ENCODE assay signal across 19 cellular contexts in genomic region chr5:113989913-113990305, GRCh38.
"Had no signal": no experiment of that assay in that cellular context is flagged by ENCODE, and none has a peak within 500 bp of the region (broad histone marks: within the 10 kb centered on the region; RNA-seq: fewer than 3 reads in every experiment).

No MANE protein-coding gene starts in this region.

- H3K36me3 ChIP-seq: ascending aorta, heart left ventricle, ovary, thyroid gland, uterus had no signal

- FAIRE-seq: frontal cortex, islet of Langerhans had no signal

- H3K36me3 Mint-ChIP-seq: activated CD8-positive, alpha-beta memory T cell treated with anti-CD3 and anti-CD28 coated beads, Interleukin-2, amount 10 ng/mL, durations not matched to agents 7 days and 5 days; activated naive CD4-positive, alpha-beta T cell treated with anti-CD3 and anti-CD28 coated beads, Interleukin-2, amount 10 ng/mL, durations not matched to agents 7 days and 5 days; stimulated activated naive B cell treated with anti-CD40 and anti-IgM and Interleukin-4, amounts not matched to agents 10 μg/mL and 1 μg/mL and 100 μg/mL, for 72 hours had no signal

- H3K4me1 Mint-ChIP-seq: activated CD8-positive, alpha-beta memory T cell treated with anti-CD3 and anti-CD28 coated beads, Interleukin-2, amount 10 ng/mL, durations not matched to agents 7 days and 5 days; activated naive CD4-positive, alpha-beta T cell treated with anti-CD3 and anti-CD28 coated beads, Interleukin-2, amount 10 ng/mL, durations not matched to agents 7 days and 5 days; neural crest cell; stimulated activated naive B cell treated with anti-CD40 and anti-IgM and Interleukin-4, amounts not matched to agents 10 μg/mL and 1 μg/mL and 100 μg/mL, for 72 hours had no signal

- H3K9me3 ChIP-seq: ascending aorta, ovary, thyroid gland, uterus had no signal

- H3K27ac Mint-ChIP-seq: activated CD8-positive, alpha-beta memory T cell treated with anti-CD3 and anti-CD28 coated beads, Interleukin-2, amount 10 ng/mL, durations not matched to agents 7 days and 5 days; activated naive CD4-positive, alpha-beta T cell treated with anti-CD3 and anti-CD28 coated beads, Interleukin-2, amount 10 ng/mL, durations not matched to agents 7 days and 5 days; effector memory CD8-positive, alpha-beta T cell; stimulated activated naive B cell treated with anti-CD40 and anti-IgM and Interleukin-4, amounts not matched to agents 10 μg/mL and 1 μg/mL and 100 μg/mL, for 72 hours had no signal

- H3K4me3 ChIP-seq: ascending aorta, heart left ventricle, lung, ovary, thyroid gland, uterus had no signal

- ATAC-seq: activated CD8-positive, alpha-beta memory T cell treated with anti-CD3 and anti-CD28 coated beads, Interleukin-2, amount 10 ng/mL, durations not matched to agents 7 days and 5 days; effector memory CD8-positive, alpha-beta T cell; heart left ventricle; stimulated activated naive B cell treated with anti-CD40 and anti-IgM and Interleukin-4, amounts not matched to agents 10 μg/mL and 1 μg/mL and 100 μg/mL, for 72 hours had no signal

- H3K4me1 ChIP-seq: ascending aorta, heart left ventricle, thyroid gland, uterus had no signal

- H3K4me3 Mint-ChIP-seq: activated CD8-positive, alpha-beta memory T cell treated with anti-CD3 and anti-CD28 coated beads, Interleukin-2, amount 10 ng/mL, durations not matched to agents 7 days and 5 days; activated naive CD4-positive, alpha-beta T cell treated with anti-CD3 and anti-CD28 coated beads, Interleukin-2, amount 10 ng/mL, durations not matched to agents 7 days and 5 days; effector memory CD8-positive, alpha-beta T cell; neural crest cell; stimulated activated naive B cell treated with anti-CD40 and anti-IgM and Interleukin-4, amounts not matched to agents 10 μg/mL and 1 μg/mL and 100 μg/mL, for 72 hours had no signal

- H3K27me3 Mint-ChIP-seq: activated CD8-positive, alpha-beta memory T cell treated with anti-CD3 and anti-CD28 coated beads, Interleukin-2, amount 10 ng/mL, durations not matched to agents 7 days and 5 days; activated naive CD4-positive, alpha-beta T cell treated with anti-CD3 and anti-CD28 coated beads, Interleukin-2, amount 10 ng/mL, durations not matched to agents 7 days and 5 days; effector memory CD8-positive, alpha-beta T cell; stimulated activated naive B cell treated with anti-CD40 and anti-IgM and Interleukin-4, amounts not matched to agents 10 μg/mL and 1 μg/mL and 100 μg/mL, for 72 hours had no signal

- DNase-seq: activated CD4-positive, alpha-beta T cell treated with anti-CD3 and anti-CD28 coated beads for 1 hour; activated CD4-positive, alpha-beta T cell treated with anti-CD3 and anti-CD28 coated beads, Interleukin-2, amount 50 U/mL, for 4 hours; activated CD8-positive, alpha-beta memory T cell treated with anti-CD3 and anti-CD28 coated beads, Interleukin-2, amount 10 ng/mL, durations not matched to agents 7 days and 5 days; activated naive CD4-positive, alpha-beta T cell treated with anti-CD3 and anti-CD28 coated beads, Interleukin-2, amount 10 ng/mL, durations not matched to agents 7 days and 5 days; activated T-cell treated with anti-CD3 and anti-CD28 coated beads, Interleukin-2, amount 50 U/mL, for 1 hour; dermis blood vessel endothelial cell; effector memory CD8-positive, alpha-beta T cell; heart left ventricle; ovary; stimulated activated CD4-positive, alpha-beta T cell treated with anti-CD3 and anti-CD28 coated beads, Interleukin-2, amount 100 ng/mL, for 48 hours; stimulated activated naive B cell treated with anti-CD40 and anti-IgM and Interleukin-4, amounts not matched to agents 10 μg/mL and 1 μg/mL and 100 μg/mL, for 72 hours; thyroid gland; uterus had no signal

- H3K27ac ChIP-seq: ascending aorta, epithelial cell of prostate, heart left ventricle, ovary, thyroid gland, uterus had no signal

- H3K27me3 ChIP-seq: ascending aorta, heart left ventricle, ovary, thyroid gland, uterus had no signal
